In the genomic region with DNA sequence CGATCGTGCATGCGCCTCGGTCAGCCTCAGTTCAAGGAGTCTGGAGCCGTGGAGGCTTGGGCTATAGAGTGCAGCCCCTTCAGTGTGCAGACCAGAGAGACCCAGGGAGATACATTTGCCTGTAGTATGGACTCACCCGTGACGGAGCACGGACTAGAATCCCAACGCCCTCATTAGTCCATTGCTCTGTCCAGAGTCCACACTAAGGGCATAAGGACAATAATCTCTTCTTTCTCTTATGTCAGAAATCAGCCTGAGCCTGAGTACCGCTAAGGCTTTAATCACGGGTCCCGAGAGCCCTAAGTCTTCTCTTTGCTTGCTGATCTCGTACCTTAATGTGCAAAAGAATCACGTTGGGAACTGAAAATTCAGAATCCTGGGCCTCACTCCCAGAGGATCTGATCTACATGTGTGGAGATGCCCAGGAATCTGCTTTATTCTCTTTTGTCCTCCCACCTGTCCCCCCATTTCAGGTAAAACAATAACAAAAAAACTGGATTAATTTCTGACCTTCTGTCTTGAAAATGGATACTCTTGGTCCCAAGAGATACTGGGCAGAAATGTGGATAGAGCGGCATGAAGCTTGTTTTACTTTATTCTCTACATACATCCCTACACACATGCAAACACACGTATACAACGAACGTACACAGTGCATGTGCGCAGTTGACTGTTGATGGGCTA, we compare ENCODE assay signal across 8 cellular contexts. TPM values are rescaled to one million over a fixed set of nuclear protein-coding genes. Genes with fewer than 3 reads are reported as not detected.
DNase-seq lines count a peak whose midpoint lies in the region; ATAC-seq and TF ChIP-seq lines count a peak whose summit lies in the region.

No MANE protein-coding gene starts in this region.

- H3K27ac ChIP-seq in RWPE2 (ENCODE audit: poor library complexity, severe bottlenecking) = peak overlapping the region; percentile 39

- H3K4me3 ChIP-seq in AG04449 (ENCODE audit: low read depth, low read length) (peak overlapping the region; percentile 96), RWPE2 (ENCODE audit: severe bottlenecking) (peak overlapping the region; percentile 61)

- peak; percentile 22 for ATAC-seq in GM18519 (IDR thresholded peaks at IDR 0.05; ENCODE audit: low FRiP score, unreplicated experiment)
- peak; percentile 14 for ATAC-seq in HG03060 (IDR thresholded peaks at IDR 0.05; ENCODE audit: low read depth, unreplicated experiment)
- peak; percentile 54 for ATAC-seq in RWPE2 (ENCODE audit: low read depth)
- ATAC-seq in natural killer cell = peak; percentile 4 to 11 (median 6)

- intact Hi-C loops in natural killer cell (cut with micrococcal nuclease) = loop anchor here (5.0 kb wide), 2 partner anchors 122 to 898 kb away; a partner anchor contains a TSS

- POLR2A ChIA-PET in AG04449 (lab: Yijun Ruan, JAX) = no interaction called here

- H3K9me3 ChIP-seq in RWPE2 (ENCODE audit: severe bottlenecking) = no peaks in the 10 kb centered on the region

- H3K4me1 ChIP-seq in RWPE2 (ENCODE audit: insufficient read depth, poor library complexity, severe bottlenecking) = peaks cover 9% of the 10 kb centered on the region

- no peaks in the 10 kb centered on the region for H3K9me3 Mint-ChIP-seq in natural killer cell

- H3K27me3 Mint-ChIP-seq in natural killer cell (ENCODE audit: low read depth in 2 of 2) = no peaks in the 10 kb centered on the region

- CTCF ChIA-PET in AG04449 (lab: Yijun Ruan, JAX) = interaction anchor here (1.4 to 5.8 kb wide), 4 partner anchors 9 to 132 kb away, joined by 3 to 89 read pairs (median 6); no protein-coding TSS in a partner anchor

- no peak for TF ChIP-seq POLR2A in erythroblast (IDR thresholded peaks at IDR 0.05; ENCODE audit: low read length)

- H3K27me3 ChIP-seq in RWPE2 (ENCODE audit: insufficient read depth, poor library complexity, severe bottlenecking) = no peaks in the 10 kb centered on the region

- no peak for DNase-seq in AG04449 (ENCODE audit: low read depth, low spot score)
- no peak for DNase-seq in RWPE2 (ENCODE audit: low spot score)
- DNase-seq in erythroblast (lab: John Stamatoyannopoulos, UW) = peak; percentile 63 to 69
- DNase-seq in natural killer cell = no peak
- DNase-seq in activated CD4-positive, CD25-positive, alpha-beta regulatory T cell treated with anti-CD3 and anti-CD28 coated beads, Interleukin-2, amount 50 U/mL, for 72 hours = no peak
- no peak for DNase-seq in stimulated activated CD4-positive, alpha-beta T cell treated with anti-CD3 and anti-CD28 coated beads, Interleukin-4, amount 100 ng/mL, for 1 hour

- peaks cover 17 to 18% of the 10 kb centered on the region in 2 donors for H3K4me1 Mint-ChIP-seq in natural killer cell

- no peaks in the 10 kb centered on the region for H3K36me3 Mint-ChIP-seq in natural killer cell

- peak overlapping the region; percentile 92 for H3K4me3 Mint-ChIP-seq in natural killer cell

- TF ChIP-seq CTCF in AG04449 (IDR thresholded peaks at IDR 0.05; ENCODE audit: insufficient read depth, low read length, missing control alignments) (no peak), RWPE2 (IDR thresholded peaks at IDR 0.05; ENCODE audit: poor library complexity, severe bottlenecking) (no peak), natural killer cell (IDR thresholded peaks at IDR 0.05) (no peak)

- no peaks in the 10 kb centered on the region for H3K36me3 ChIP-seq in RWPE2 (ENCODE audit: low read depth)

- H3K27ac Mint-ChIP-seq in natural killer cell = peak overlapping the region; percentile 91 to 97

RNA-seq across cellular contexts. Expression of a gene that starts 0.7 kb away (rescaled TPM):
- 1 to 10 TPM; 2.9 to 5.9 (median 5.7) TPM for total RNA-seq in natural killer cell

RNA-seq across cellular contexts. Expression of a gene that starts 38.2 kb away (rescaled TPM):
- total RNA-seq in natural killer cell = 10 to 100 TPM in 2 of 3 donors, 1 to 10 TPM in 1; 9.2 to 13.2 (median 11.4) TPM

RNA-seq across cellular contexts. Expression of a gene that starts 50.9 kb away (rescaled TPM):
- total RNA-seq in natural killer cell = 10 to 100 TPM; 30.9 to 44.8 (median 34.5) TPM

Comparison
In these comparisons a context has a peak if more than half of its experiments do, and no peak if none do; other contexts are left out.
1. DNase-seq: peak in erythroblast (2 of 2); none in AG04449 (single experiment), RWPE2 (single experiment), natural killer cell (single experiment), activated CD4-positive, CD25-positive, alpha-beta regulatory T cell treated with anti-CD3 and anti-CD28 coated beads, Interleukin-2, amount 50 U/mL, for 72 hours (single experiment) and stimulated activated CD4-positive, alpha-beta T cell treated with anti-CD3 and anti-CD28 coated beads, Interleukin-4, amount 100 ng/mL, for 1 hour (single experiment).
2. Peak in every context shown above with its lines, with median percentiles within 50 percentile points of each other: ATAC-seq.